ENCODE assay signal across 15 cellular contexts in genomic region chr14:76975051-76975450, GRCh38. TPM values are rescaled to one million over a fixed set of nuclear protein-coding genes. Genes with fewer than 3 reads are reported as not detected.
DNase-seq lines count a peak whose midpoint lies in the region; ATAC-seq and TF ChIP-seq lines count a peak whose summit lies in the region.
"Had no signal": no experiment of that assay in that cellular context is flagged by ENCODE, and none has a peak within 500 bp of the region (broad histone marks: within the 10 kb centered on the region; RNA-seq: fewer than 3 reads in every experiment).

No MANE protein-coding gene starts in this region.

- H3K4me1 Mint-ChIP-seq in stimulated activated naive CD8-positive, alpha-beta T cell treated with anti-CD3 and anti-CD28 coated beads, Interleukin-15, Interleukin-2, amounts not matched to agents 100 ng/mL and 50 ng/mL, for 24 hours (ENCODE audit: low read depth) = peaks cover 42% of the 10 kb centered on the region
- peaks cover 50% of the 10 kb centered on the region for H3K4me1 Mint-ChIP-seq in brain
- peaks cover 36% of the 10 kb centered on the region for H3K4me1 Mint-ChIP-seq in nephron

- H3K27ac Mint-ChIP-seq in stimulated activated naive CD8-positive, alpha-beta T cell treated with anti-CD3 and anti-CD28 coated beads, Interleukin-15, Interleukin-2, amounts not matched to agents 100 ng/mL and 50 ng/mL, for 24 hours = peak overlapping the region; percentile 11
- H3K27ac Mint-ChIP-seq in brain = peak overlapping the region in 3 of 5 experiments; percentile 36 to 61 (median 54)
- H3K27ac Mint-ChIP-seq in nephron = peak overlapping the region; percentile 90 to 96 (median 94)
- H3K27ac Mint-ChIP-seq: CD4-positive, alpha-beta T cell had no signal

- H3K4me3 Mint-ChIP-seq in stimulated activated naive CD8-positive, alpha-beta T cell treated with anti-CD3 and anti-CD28 coated beads, Interleukin-15, Interleukin-2, amounts not matched to agents 100 ng/mL and 50 ng/mL, for 24 hours = no peak overlapping the region
- H3K4me3 Mint-ChIP-seq in brain (no peak overlapping the region), nephron (peak overlapping the region in 1 of 3 experiments; percentile 39)
- H3K4me3 Mint-ChIP-seq: CD4-positive, alpha-beta T cell had no signal

- TF ChIP-seq CTCF in brain (conservative IDR thresholded peaks at IDR 0.05) (no peak), nephron (IDR thresholded peaks at IDR 0.05; ENCODE audit: unreplicated experiment in 3 of 3) (no peak), foreskin fibroblast (IDR thresholded peaks at IDR 0.05; ENCODE audit: low read depth, low read length) (no peak)

- ATAC-seq in stimulated activated naive CD8-positive, alpha-beta T cell treated with anti-CD3 and anti-CD28 coated beads, Interleukin-15, Interleukin-2, amounts not matched to agents 100 U/mL and 50 U/mL, for 24 hours = no peak
- ATAC-seq in HG02642 (IDR thresholded peaks at IDR 0.05; ENCODE audit: poor library complexity, unreplicated experiment) (no peak), HG03280 (IDR thresholded peaks at IDR 0.05; ENCODE audit: unreplicated experiment) (no peak)

- no peak overlapping the region for H3K4me3 ChIP-seq in foreskin fibroblast (ENCODE audit: low read depth in 1 of 2, low read length in 2 of 2)

- no peaks in the 10 kb centered on the region for H3K27me3 Mint-ChIP-seq in stimulated activated naive CD8-positive, alpha-beta T cell treated with anti-CD3 and anti-CD28 coated beads, Interleukin-15, Interleukin-2, amounts not matched to agents 100 ng/mL and 50 ng/mL, for 24 hours
- H3K27me3 Mint-ChIP-seq in brain (no peaks in the 10 kb centered on the region), nephron (ENCODE audit: low read depth) (no peaks in the 10 kb centered on the region)
- H3K27me3 Mint-ChIP-seq: CD4-positive, alpha-beta T cell had no signal

- DNase-seq in stimulated activated naive CD8-positive, alpha-beta T cell treated with anti-CD3 and anti-CD28 coated beads, Interleukin-15, Interleukin-2, amounts not matched to agents 100 U/mL and 50 U/mL, for 24 hours = no peak
- no peak for DNase-seq in foreskin melanocyte
- no peak for DNase-seq in foreskin fibroblast
- DNase-seq: CD4-positive, alpha-beta T cell; DMS79; HCEC 1CT; NCI-H1092; NCI-H446 treated with DMSO at 0.1 percent for 48 hours; NCI-H774; Right ventricle myocardium superior had no signal

- no peaks in the 10 kb centered on the region for H3K9me3 Mint-ChIP-seq in stimulated activated naive CD8-positive, alpha-beta T cell treated with anti-CD3 and anti-CD28 coated beads, Interleukin-15, Interleukin-2, amounts not matched to agents 100 ng/mL and 50 ng/mL, for 24 hours
- H3K9me3 Mint-ChIP-seq in brain = no peaks in the 10 kb centered on the region
- H3K9me3 Mint-ChIP-seq in nephron = no peaks in the 10 kb centered on the region
- H3K9me3 Mint-ChIP-seq: CD4-positive, alpha-beta T cell had no signal

- no peaks in the 10 kb centered on the region for H3K36me3 Mint-ChIP-seq in stimulated activated naive CD8-positive, alpha-beta T cell treated with anti-CD3 and anti-CD28 coated beads, Interleukin-15, Interleukin-2, amounts not matched to agents 100 ng/mL and 50 ng/mL, for 24 hours (ENCODE audit: low read depth)
- H3K36me3 Mint-ChIP-seq in brain = no peaks in the 10 kb centered on the region
- no peaks in the 10 kb centered on the region for H3K36me3 Mint-ChIP-seq in nephron (ENCODE audit: low read depth)

RNA-seq across cellular contexts. Expression of gene IRF2BPL, which starts 53.5 kb away (rescaled TPM):
- 49.8 TPM for polyA plus RNA-seq in brain (ENCODE audit: insufficient read depth, low read depth, low replicate concordance)

Comparison
In these comparisons a context has a peak if more than half of its experiments do, and no peak if none do; other contexts are left out.
1. H3K27ac Mint-ChIP-seq: peak in every context shown above with its lines; median percentile 94 in nephron; 54 in brain; 11 in stimulated activated naive CD8-positive, alpha-beta T cell treated with anti-CD3 and anti-CD28 coated beads, Interleukin-15, Interleukin-2, amounts not matched to agents 100 ng/mL and 50 ng/mL, for 24 hours.